In the genomic region with DNA sequence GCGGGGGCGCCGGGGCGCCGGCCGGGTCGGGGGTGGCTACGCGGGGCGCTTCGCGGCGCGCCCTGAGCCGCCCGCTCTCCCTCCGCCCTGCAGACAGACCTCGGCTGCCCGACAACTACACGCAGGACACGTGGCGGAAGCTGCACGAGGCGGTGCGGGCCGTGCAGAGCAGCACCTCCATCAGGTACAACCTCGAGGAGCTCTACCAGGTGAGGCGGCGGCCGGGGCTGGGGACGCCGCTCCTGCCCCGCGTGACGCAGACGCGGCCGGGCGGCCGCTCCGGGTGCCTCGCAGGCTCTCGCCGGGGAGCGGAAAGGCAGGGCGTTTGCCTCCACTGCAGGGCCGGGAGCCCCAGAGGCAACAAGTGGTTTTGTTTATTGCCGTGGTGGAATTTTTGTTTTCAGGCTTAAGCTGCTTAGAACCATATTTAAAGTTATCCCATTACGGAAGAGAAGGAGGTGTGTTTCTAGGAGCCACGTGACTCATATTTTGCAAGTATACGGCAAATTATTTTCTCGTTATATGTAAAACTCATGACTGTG, we compare ENCODE assay signal across 8 cellular contexts. TPM values are rescaled to one million over a fixed set of nuclear protein-coding genes. Genes with fewer than 3 reads are reported as not detected.
DNase-seq lines count a peak whose midpoint lies in the region; ATAC-seq and TF ChIP-seq lines count a peak whose summit lies in the region.

No MANE protein-coding gene starts in this region.

- peak overlapping the region; percentile 74 to 97 for H3K9ac ChIP-seq in colonic mucosa (ENCODE audit: low read depth in 2 of 2, low read length in 2 of 2)

- 0% methylated on average over 7 of the region's 52 CpGs for WGBS in right lobe of liver (ENCODE audit: insufficient coverage, low coverage, low lambda C conversion rate, missing lambda C conversion rate)

- H3K4me3 ChIP-seq in colonic mucosa (peak overlapping the region; percentile 81), right lobe of liver (peak overlapping the region; percentile 79 to 98 (median 90))

- H3K27ac ChIP-seq in colonic mucosa, result peak overlapping the region; percentile 99
- peak overlapping the region; percentile 54 to 99 (median 86) for H3K27ac ChIP-seq in right lobe of liver

- H3K36me3 ChIP-seq in colonic mucosa (no peaks in the 10 kb centered on the region), right lobe of liver (peaks cover 0 to 8% (median 0%) of the 10 kb centered on the region in 4 donors)

- H3K4me1 ChIP-seq in colonic mucosa (peaks cover 5% of the 10 kb centered on the region), right lobe of liver (peaks cover 0 to 48% (median 18%) of the 10 kb centered on the region in 4 donors)

- H3K27me3 ChIP-seq in colonic mucosa (no peaks in the 10 kb centered on the region), right lobe of liver (no peaks in the 10 kb centered on the region)

- TF ChIP-seq CTCF in colonic mucosa (IDR thresholded peaks at IDR 0.05), result no peak
- TF ChIP-seq CTCF in right lobe of liver (IDR thresholded peaks at IDR 0.05), result no peak

- no peak for TF ChIP-seq POLR2A in right lobe of liver (IDR thresholded peaks at IDR 0.05)

- ATAC-seq in HG02759 (IDR thresholded peaks at IDR 0.05; ENCODE audit: unreplicated experiment) (peak; percentile 34), right lobe of liver (peak; percentile 24 to 47 (median 34))

- H3K9me3 ChIP-seq in colonic mucosa (no peaks in the 10 kb centered on the region), right lobe of liver (no peaks in the 10 kb centered on the region)

- DNase-seq in NCI-H1694 (lab: John Stamatoyannopoulos, UW) (peak; percentile 16), NCI-H1694 treated with DMSO at 0.1 percent for 48 hours (lab: John Stamatoyannopoulos, UW) (no peak), NCI-H1417 (lab: John Stamatoyannopoulos, UW) (peak; percentile 58 to 88 (median 79)), colonic mucosa (peak; percentile 71), right lobe of liver (peak; percentile 70 to 81 (median 74))
- DNase-seq in activated CD4-positive, alpha-beta T cell treated with anti-CD3 and anti-CD28 coated beads for 24 hours (ENCODE audit: low read depth in 2 of 2), result peak; percentile 27 to 53
- DNase-seq in stimulated activated CD4-positive, alpha-beta T cell treated with anti-CD3 and anti-CD28 coated beads, Interleukin-4, amount 100 ng/mL, for 48 hours (ENCODE audit: low read depth in 2 of 2), result peak; percentile 47 to 60

- intact Hi-C loops in colonic mucosa (cut with DNase I), result loop anchor here (5.0 kb wide), 1 partner anchor 53 kb away; the partner anchor contains the start of gene PROZ
- intact Hi-C loops in right lobe of liver (cut with DNase I), result loop anchor here in 1 of 2 donors (5.0 kb wide), 1 partner anchor 53 kb away; the partner anchor contains the start of gene PROZ

RNA-seq across cellular contexts. Expression of gene CUL4A, which starts 0.5 kb away (rescaled TPM):
- total RNA-seq in colonic mucosa, result 10 to 100 TPM; 54.6 to 62.6 TPM
- total RNA-seq in right lobe of liver, result 10 to 100 TPM; 29.2 to 75.8 (median 39.5) TPM

RNA-seq across cellular contexts. Expression of gene PCID2, which starts 1.5 kb away (rescaled TPM):
- total RNA-seq in colonic mucosa, result 10 to 100 TPM; 23.4 to 40.2 TPM
- total RNA-seq in right lobe of liver, result 10 to 100 TPM; 15.1 to 24.9 (median 19.4) TPM

RNA-seq across cellular contexts. Expression of gene PROZ, which starts 51.5 kb away (rescaled TPM):
- total RNA-seq in colonic mucosa (not detected), right lobe of liver (10 to 100 TPM; 11.2 to 71.2 (median 56.9) TPM)

Comparison
In these comparisons a context has a peak if more than half of its experiments do, and no peak if none do; other contexts are left out.
1. RNA of gene PROZ, which starts 51.5 kb away (total RNA-seq): 11.2 to 71.2 TPM in right lobe of liver; not detected in colonic mucosa; every median in the first group is over 10 times any median in the second.